ENCODE assay signal across 8 cellular contexts in genomic region chr15:70856884-70857546, GRCh38. TPM values are rescaled to one million over a fixed set of nuclear protein-coding genes. Genes with fewer than 3 reads are reported as not detected.
DNase-seq lines count a peak whose midpoint lies in the region; ATAC-seq and TF ChIP-seq lines count a peak whose summit lies in the region.

No MANE protein-coding gene starts in this region.

- RAD21 ChIA-PET in HCT116 (lab: Charles Lee; ENCODE audit: low non-redundant PET in 1 of 2, low total read pairs in 2 of 2, uncharacterized antibody in 2 of 2, unreplicated experiment in 2 of 2), result no interaction called here

- CTCF ChIA-PET in HCT116 (lab: Charles Lee), result interaction anchor here (1.1 to 1.9 kb wide), 4 partner anchors 18 to 135 kb away, joined by 3 to 8 read pairs (median 4); no protein-coding TSS in a partner anchor

- DNase-seq in HCT116 (ENCODE audit: low read depth, low spot score) (peak; percentile 59), body of pancreas (peak; percentile 41 to 67 (median 56)), iris pigment epithelial cell (ENCODE audit: low read depth) (peak; percentile 97), SHP77 (lab: John Stamatoyannopoulos, UW) (no peak), NCI-H82 treated with DMSO at 0.1 percent for 48 hours (lab: John Stamatoyannopoulos, UW; ENCODE audit: unreplicated experiment) (no peak), NOMO-1 treated with dmso at 0.1 percent for 144 hours (lab: John Stamatoyannopoulos, UW; ENCODE audit: unreplicated experiment) (no peak)

- H3K4me3 ChIP-seq in HCT116 (replicated peaks in 1 of 2; ENCODE audit: low read depth in 1 of 2, low read length in 2 of 2) (no peak overlapping the region), body of pancreas (no peak overlapping the region), stomach smooth muscle (ENCODE audit: low read length in 2 of 2) (peak overlapping the region in 1 of 2 donors; percentile 29)

- 63 to 65% methylated on average over 5 of the region's 5 CpGs for WGBS in body of pancreas, 2 donors

- H3K27me3 ChIP-seq in HCT116 (ENCODE audit: insufficient read depth, low read length), result no peaks in the 10 kb centered on the region
- no peaks in the 10 kb centered on the region for H3K27me3 ChIP-seq in body of pancreas
- H3K27me3 ChIP-seq in stomach smooth muscle (ENCODE audit: control insufficient read depth in 1 of 2, insufficient read depth in 2 of 2, low read length in 2 of 2), result no peaks in the 10 kb centered on the region

- H3K9ac ChIP-seq in HCT116 (ENCODE audit: low read length) (no peak overlapping the region), stomach smooth muscle (ENCODE audit: low read length in 2 of 2) (no peak overlapping the region)

- TF ChIP-seq RAD21 in HCT116 (IDR thresholded peaks at IDR 0.05; ENCODE audit: low read depth), result no peak

- no peaks in the 10 kb centered on the region for H3K36me3 ChIP-seq in HCT116 (ENCODE audit: control insufficient read depth in 1 of 2, insufficient read depth in 2 of 2, low read length in 2 of 2)
- no peaks in the 10 kb centered on the region for H3K36me3 ChIP-seq in body of pancreas (replicated peaks in 1 of 2; ENCODE audit: insufficient read depth in 1 of 2, low read depth in 2 of 2)
- no peaks in the 10 kb centered on the region for H3K36me3 ChIP-seq in stomach smooth muscle (ENCODE audit: control insufficient read depth in 2 of 2, insufficient read depth in 2 of 2, low read length in 2 of 2)

- TF ChIP-seq CTCF in HCT116 (IDR thresholded peaks at IDR 0.05 in 2 of 3, conservative IDR thresholded peaks at IDR 0.05 in 1 of 3; ENCODE audit: borderline replicate concordance in 1 of 3, insufficient read depth in 1 of 3, low read depth in 2 of 3, low read length in 2 of 3) (no peak), body of pancreas (IDR thresholded peaks at IDR 0.05) (no peak)

- no peak for TF ChIP-seq POLR2A in HCT116 (IDR thresholded peaks at IDR 0.05; ENCODE audit: borderline replicate concordance, extremely low read depth, insufficient read depth, insufficient read length)
- TF ChIP-seq POLR2A in body of pancreas (IDR thresholded peaks at IDR 0.05), result no peak

- H3K27ac ChIP-seq in HCT116 (ENCODE audit: low read depth, low read length) (no peak overlapping the region), body of pancreas (peak overlapping the region in 2 of 4 donors; percentile 15 to 46), stomach smooth muscle (ENCODE audit: low read length) (peak overlapping the region; percentile 53)

- no peaks in the 10 kb centered on the region for H3K9me3 ChIP-seq in HCT116 (ENCODE audit: control insufficient read depth in 1 of 2, insufficient read depth in 1 of 2, low read depth in 1 of 2, low read length in 2 of 2)
- H3K9me3 ChIP-seq in body of pancreas, result no peaks in the 10 kb centered on the region
- H3K9me3 ChIP-seq in stomach smooth muscle (ENCODE audit: control insufficient read depth in 2 of 2, low read length in 2 of 2), result no peaks in the 10 kb centered on the region

- BruUV-seq in HCT116 (replicated peaks; lab: Mats Ljungman, UMichigan), result TSS peak; percentile 90

- H3K4me1 ChIP-seq in HCT116 (ENCODE audit: control insufficient read depth in 1 of 2, insufficient read depth in 2 of 2, low read length in 2 of 2), result peaks cover 4 to 22% of the 10 kb centered on the region in 2 experiments; a peak in 2 of 4 replicates
- peaks cover 23% of the 10 kb centered on the region for H3K4me1 ChIP-seq in body of pancreas
- H3K4me1 ChIP-seq in stomach smooth muscle (ENCODE audit: control insufficient read depth, insufficient read depth, low read length), result peaks cover 25% of the 10 kb centered on the region

- H3K9me2 ChIP-seq in HCT116 (ENCODE audit: insufficient read depth), result no peaks in the 10 kb centered on the region

- no peaks in the 10 kb centered on the region for H3K79me2 ChIP-seq in HCT116 (ENCODE audit: insufficient read depth, low read length)

- no peak overlapping the region for H2AFZ ChIP-seq in HCT116 (ENCODE audit: low read depth, low read length, poor library complexity, severe bottlenecking)

- no peak overlapping the region for H3K4me2 ChIP-seq in HCT116 (ENCODE audit: low read length)

- ATAC-seq in HCT116 (no peak), body of pancreas (peak; percentile 37), GM19452 (IDR thresholded peaks at IDR 0.05; ENCODE audit: unreplicated experiment) (no peak)

- no peaks in the 10 kb centered on the region for H4K20me1 ChIP-seq in HCT116 (ENCODE audit: insufficient read depth)

- intact Hi-C loops in HCT116 (cut with micrococcal nuclease) (no loop called here), body of pancreas (cut with DNase I) (no loop called here)

- POLR2A ChIA-PET in HCT116 (lab: Charles Lee), result interaction anchor here (0.9 to 1.9 kb wide), 2 partner anchors 33 to 44 kb away, joined by 3 to 5 read pairs; no protein-coding TSS in a partner anchor

TF ChIP-seq in HCT116, 20 proteins besides CTCF, POLR2A, EP300 and RAD21 (continues in another document):
- no peak for TF ChIP-seq YY1 (IDR thresholded peaks at IDR 0.05; ENCODE audit: extremely low read depth, insufficient replicate concordance, low read depth, low read length)
- no peak for TF ChIP-seq ZNF274 (IDR thresholded peaks at IDR 0.05; ENCODE audit: low read depth, low read length)
- TF ChIP-seq EZH2phosphoT487 (IDR thresholded peaks at IDR 0.05; ENCODE audit: borderline replicate concordance), result no peak
- TF ChIP-seq POLR2AphosphoS5 (IDR thresholded peaks at IDR 0.05; ENCODE audit: low read depth, low read length), result no peak
- no peak for TF ChIP-seq SRF (IDR thresholded peaks at IDR 0.05; ENCODE audit: low read depth)
- no peak for TF ChIP-seq CBX3 (IDR thresholded peaks at IDR 0.05; ENCODE audit: low read depth)
- TF ChIP-seq ZFX (IDR thresholded peaks at IDR 0.05), result no peak
- TF ChIP-seq ATF3 (IDR thresholded peaks at IDR 0.05), result 0 out of 2 replicates have a peak, but pooled peaks have one; percentile 46
- TF ChIP-seq SP1 (IDR thresholded peaks at IDR 0.05; ENCODE audit: low read depth), result peak; percentile 47; the same call in 1 of the 2 replicates
- no peak for TF ChIP-seq MAX (IDR thresholded peaks at IDR 0.05)
- TF ChIP-seq EGR1 (IDR thresholded peaks at IDR 0.05; ENCODE audit: low read depth), result no peak
- no peak for TF ChIP-seq EZH2 (IDR thresholded peaks at IDR 0.05)
- TF ChIP-seq TCF7L2 (IDR thresholded peaks at IDR 0.05; ENCODE audit: borderline replicate concordance, extremely low read depth, insufficient read depth, insufficient read length), result no peak
- TF ChIP-seq ELF1 (IDR thresholded peaks at IDR 0.05; ENCODE audit: borderline replicate concordance, low read depth), result no peak
- peak; percentile 93 for TF ChIP-seq CEBPB (IDR thresholded peaks at IDR 0.05; ENCODE audit: low read depth)
- TF ChIP-seq FOSL1 (IDR thresholded peaks at IDR 0.05; ENCODE audit: low read depth), result no peak
- TF ChIP-seq SIN3A (IDR thresholded peaks at IDR 0.05; ENCODE audit: low read depth), result no peak
- TF ChIP-seq ZBTB33 (IDR thresholded peaks at IDR 0.05; ENCODE audit: extremely low read depth, insufficient replicate concordance, low read length), result no peak
- no peak for TF ChIP-seq JUND (IDR thresholded peaks at IDR 0.05)

RNA-seq across cellular contexts. Expression of gene LARP6, which starts 3.1 kb away (rescaled TPM):
- 35.9 TPM for total RNA-seq in HCT116 (2021; ENCODE audit: unreplicated experiment)
- 55.1 and 58.8 TPM in 2 replicates for polyA plus RNA-seq in HCT116 (2012)
- total RNA-seq in body of pancreas, result 10 to 100 TPM; 20.0 to 44.2 TPM

RNA-seq across cellular contexts. Expression of gene THAP10, which starts 35.2 kb away (rescaled TPM):
- total RNA-seq in HCT116 (2021; ENCODE audit: unreplicated experiment), result 2.8 TPM
- 0.75 and 0.99 TPM in 2 replicates for polyA plus RNA-seq in HCT116 (2012)
- 1 to 10 TPM; 1.3 to 3.0 TPM for total RNA-seq in body of pancreas

RNA-seq across cellular contexts. Expression of gene LRRC49, which starts 35.6 kb away (rescaled TPM):
- total RNA-seq in HCT116 (2021; ENCODE audit: unreplicated experiment), result 7.4 TPM
- 1.3 and 3.1 TPM in 2 replicates for polyA plus RNA-seq in HCT116 (2012)
- total RNA-seq in body of pancreas, result 1 to 10 TPM; 3.0 to 7.3 TPM

Comparison
In these comparisons a context has a peak if more than half of its experiments do, and no peak if none do; other contexts are left out.
1. DNase-seq: peak in HCT116 (single experiment), body of pancreas (4 of 4) and iris pigment epithelial cell (single experiment); none in SHP77 (0 of 2), NCI-H82 treated with DMSO at 0.1 percent for 48 hours (single experiment) and NOMO-1 treated with dmso at 0.1 percent for 144 hours (single experiment).